ENCODE assay signal across 8 cellular contexts in genomic region chr1:197776348-197777082, GRCh38. TPM values are rescaled to one million over a fixed set of nuclear protein-coding genes. Genes with fewer than 3 reads are reported as not detected.
DNase-seq lines count a peak whose midpoint lies in the region; ATAC-seq lines count a peak whose summit lies in the region.

No MANE protein-coding gene starts in this region.

- H3K27ac Mint-ChIP-seq in T-cell = peak overlapping the region; percentile 99 to 100
- H3K27ac Mint-ChIP-seq in effector memory CD8-positive, alpha-beta T cell = peak overlapping the region; percentile 98 to 99

- CTCF ChIA-PET in T-cell (lab: Charles Lee) = interaction anchor here in 1 of 2 donors (0.8 kb wide), 1 partner anchor 379 kb away, joined by 5 read pairs; no protein-coding TSS in a partner anchor

- POLR2A ChIA-PET in T-cell (lab: Charles Lee) = interaction anchor here in 1 of 2 donors (0.6 to 0.9 kb wide), 3 partner anchors 16 to 40 kb away, joined by 3 to 11 read pairs (median 6); no protein-coding TSS in a partner anchor

- ATAC-seq in HG03103 (IDR thresholded peaks at IDR 0.05; ENCODE audit: low read depth, unreplicated experiment) (peak; percentile 35), T-cell (replicated peaks in 1 of 4) (peak; percentile 53 to 62 (median 58))
- ATAC-seq in effector memory CD8-positive, alpha-beta T cell (replicated peaks) = peak; percentile 49

- no peaks in the 10 kb centered on the region for H3K27me3 Mint-ChIP-seq in T-cell
- no peaks in the 10 kb centered on the region for H3K27me3 Mint-ChIP-seq in effector memory CD8-positive, alpha-beta T cell

- peaks cover 7% of the 10 kb centered on the region for H3K36me3 Mint-ChIP-seq in T-cell
- H3K36me3 Mint-ChIP-seq in effector memory CD8-positive, alpha-beta T cell (ENCODE audit: insufficient read depth) = peaks cover 22% of the 10 kb centered on the region

- no peak overlapping the region for H3K4me3 ChIP-seq in skeletal muscle cell (ENCODE audit: low read depth, low read length)

- DNase-seq in activated T-cell treated with anti-CD3 and anti-CD28 coated beads for 24 hours (ENCODE audit: low read depth) = peak; percentile 35
- DNase-seq in activated T-cell treated with anti-CD3 and anti-CD28 coated beads, Interleukin-2, amount 50 U/mL, for 1 hour = no peak
- DNase-seq in T-cell = peak in 3 of 34 experiments; percentile 14 to 26 (median 19)
- peak; percentile 5 to 19 (median 16) for DNase-seq in effector memory CD8-positive, alpha-beta T cell
- peak; percentile 65 for DNase-seq in skeletal muscle cell (ENCODE audit: low read depth)
- no peak for DNase-seq in medulla oblongata (ENCODE audit: extremely low spot score)
- DNase-seq in epidermal melanocyte (ENCODE audit: insufficient read length, low spot score) = no peak

- no peaks in the 10 kb centered on the region for H3K9me3 Mint-ChIP-seq in T-cell
- H3K9me3 Mint-ChIP-seq in effector memory CD8-positive, alpha-beta T cell = no peaks in the 10 kb centered on the region

- H3K4me3 Mint-ChIP-seq in T-cell = peak overlapping the region; percentile 86 to 89 (median 88)
- H3K4me3 Mint-ChIP-seq in effector memory CD8-positive, alpha-beta T cell = peak overlapping the region; percentile 89 to 93

- H3K4me1 Mint-ChIP-seq in T-cell = peaks cover 59 to 68% (median 67%) of the 10 kb centered on the region in 3 donors
- H3K4me1 Mint-ChIP-seq in effector memory CD8-positive, alpha-beta T cell (ENCODE audit: low read depth in 2 of 2) = peaks cover 38 to 58% of the 10 kb centered on the region in 2 donors

RNA-seq across cellular contexts. Expression of gene DENND1B, which starts 1.2 kb away (rescaled TPM):
- 10 to 100 TPM; 13.6 to 29.8 (median 15.8) TPM for total RNA-seq in T-cell

Comparison
In these comparisons a context has a peak if more than half of its experiments do, and no peak if none do; other contexts are left out.
1. DNase-seq: peak in activated T-cell treated with anti-CD3 and anti-CD28 coated beads for 24 hours (single experiment), effector memory CD8-positive, alpha-beta T cell (3 of 3) and skeletal muscle cell (single experiment); none in activated T-cell treated with anti-CD3 and anti-CD28 coated beads, Interleukin-2, amount 50 U/mL, for 1 hour (single experiment), medulla oblongata (single experiment) and epidermal melanocyte (single experiment).
2. Peak in every context shown above with its lines, with median percentiles within 50 percentile points of each other: ATAC-seq.